Comparison of ENCODE assay signal across 8 cellular contexts in the genomic region with DNA sequence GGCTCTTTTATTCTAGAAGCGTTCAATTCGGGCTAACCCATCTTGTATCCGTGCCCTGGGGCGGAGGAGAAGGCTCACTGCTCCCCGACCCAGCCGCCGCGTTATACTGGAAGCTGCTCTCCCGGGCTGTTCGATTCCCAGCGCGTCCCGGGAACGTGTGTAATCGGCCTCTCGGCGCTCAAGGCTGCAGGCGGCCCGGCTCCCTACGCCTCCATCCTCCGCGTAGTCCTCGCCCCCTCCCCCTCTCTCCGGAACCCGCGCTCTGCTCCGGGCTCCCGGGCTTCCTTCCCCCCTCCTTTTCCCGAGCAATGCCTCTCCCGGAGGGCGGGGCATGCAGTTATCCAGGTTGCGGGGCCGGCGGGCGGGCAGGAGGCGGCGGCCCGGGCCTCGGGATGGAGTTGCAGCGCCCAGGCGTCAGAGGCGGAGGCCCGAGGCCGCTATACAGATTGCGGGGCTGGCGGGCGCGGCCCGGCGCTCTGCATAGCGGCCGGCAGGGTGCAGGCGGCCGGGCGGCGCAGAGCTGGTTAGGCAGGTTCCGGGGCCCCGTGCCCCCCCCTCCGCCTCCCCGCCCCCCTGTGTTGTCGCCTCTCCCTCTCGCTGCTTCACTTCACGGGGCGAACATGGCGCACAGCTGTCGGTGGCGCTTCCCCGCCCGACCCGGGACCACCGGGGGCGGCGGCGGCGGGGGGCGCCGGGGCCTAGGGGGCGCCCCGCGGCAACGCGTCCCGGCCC. TPM values are rescaled to one million over a fixed set of nuclear protein-coding genes. Genes with fewer than 3 reads are reported as not detected.
DNase-seq lines count a peak whose midpoint lies in the region; ATAC-seq and TF ChIP-seq lines count a peak whose summit lies in the region.

TSS of gene KMT2A (plus strand) at position 600 of the 732 bp plus-strand sequence. CDS start at position 621, 21 bp downstream.

- H3K9me3 ChIP-seq in T-helper 17 cell (ENCODE audit: control insufficient read depth, low read length, poor library complexity, severe bottlenecking), result no peaks in the 10 kb centered on the region
- no peaks in the 10 kb centered on the region for H3K9me3 ChIP-seq in psoas muscle

- H3K27ac Mint-ChIP-seq in T-helper 17 cell, result peak within 1 kb of the TSS; percentile 96

- no peaks in the 10 kb centered on the region for H3K36me3 Mint-ChIP-seq in T-helper 17 cell (ENCODE audit: low read depth)

- peaks cover 46% of the 10 kb centered on the region for H3K4me1 Mint-ChIP-seq in T-helper 17 cell

- DNase-seq in GM13976 (ENCODE audit: low spot score) (peak; percentile 94), NCI-H187 (lab: John Stamatoyannopoulos, UW) (peak; percentile 93 to 97), T-helper 17 cell (peak; percentile 89 to 96 (median 91)), left ventricle myocardium superior (peak; percentile 99), psoas muscle (peak; percentile 99)

- H3K27me3 Mint-ChIP-seq in T-helper 17 cell, result no peaks in the 10 kb centered on the region

- 0 to 1% (median 1%) methylated on average over 43 to 81 of the region's 83 CpGs for WGBS in psoas muscle, 3 donors
- under 1% methylated on average over 82 of the region's 83 CpGs for WGBS in urinary bladder

- peak within 1 kb of the TSS; percentile 98 for H3K4me3 Mint-ChIP-seq in T-helper 17 cell

- H3K27me3 ChIP-seq in psoas muscle (ENCODE audit: insufficient read depth in 3 of 3, low read length in 2 of 3), result no peaks in the 10 kb centered on the region

- peak within 1 kb of the TSS; percentile 93 for H3K27ac ChIP-seq in angular gyrus (ENCODE audit: low read depth, low read length)
- peak within 1 kb of the TSS; percentile 80 for H3K27ac ChIP-seq in psoas muscle
- peak within 1 kb of the TSS; percentile 97 for H3K27ac ChIP-seq in urinary bladder (ENCODE audit: low read depth)

- ATAC-seq in HG02938 (IDR thresholded peaks at IDR 0.05; ENCODE audit: unreplicated experiment) (peak; percentile 53), T-helper 17 cell (peak; percentile 75), left ventricle myocardium superior (peak; percentile 89), psoas muscle (peak; percentile 94 to 98 (median 96))

- H3K4me1 ChIP-seq in psoas muscle, result peaks cover 35% of the 10 kb centered on the region
- no peaks in the 10 kb centered on the region for H3K4me1 ChIP-seq in urinary bladder (ENCODE audit: insufficient read depth)

- H3K4me3 ChIP-seq in psoas muscle (peak within 1 kb of the TSS; percentile 97), urinary bladder (ENCODE audit: low read depth, low read length) (peak within 1 kb of the TSS; percentile 99)

- H3K36me3 ChIP-seq in psoas muscle (ENCODE audit: insufficient read depth in 1 of 2, low read depth in 1 of 2), result peaks cover 0 to 3% of the 10 kb centered on the region in 2 donors
- no peaks in the 10 kb centered on the region for H3K36me3 ChIP-seq in urinary bladder (ENCODE audit: insufficient read depth)

- intact Hi-C loops in left ventricle myocardium superior (cut with micrococcal nuclease) (no loop called here), psoas muscle (cut with DNase I) (loop anchor here (5.0 kb wide), 1 partner anchor 34 kb away; the partner anchor contains the start of gene ATP5MG (in 2 of the 2))

- in situ Hi-C loops in GM13976 (cut with MboI; ENCODE audit: low sequenced_read_pairs, unreplicated experiment), result no loop called here

- TF ChIP-seq CTCF in GM13976 (IDR thresholded peaks at IDR 0.05; ENCODE audit: borderline replicate concordance, control extremely low read depth, extremely low read depth, insufficient read depth, missing control alignments) (peak; percentile 99), psoas muscle (IDR thresholded peaks at IDR 0.05) (no peak)

RNA-seq across cellular contexts. Expression of gene KMT2A, which starts in this region (rescaled TPM):
- total RNA-seq in T-helper 17 cell (100 to 1,000 TPM; 156 to 178 TPM), left ventricle myocardium superior (21.1 TPM), psoas muscle (10 to 100 TPM; 18.1 to 27.3 (median 22.0) TPM), urinary bladder (82.4 TPM)
- polyA plus RNA-seq in psoas muscle (1 to 10 TPM; 3.1 to 9.9 (median 4.8) TPM), urinary bladder (19.6 TPM)

Comparison
In these comparisons a context has a peak if more than half of its experiments do, and no peak if none do; other contexts are left out.
1. Peak in every context shown above with its lines: DNase-seq, ATAC-seq, H3K4me3 ChIP-seq and H3K27ac ChIP-seq.